Comparison of ENCODE assay signal across 1 cellular context in genomic region chr2:219175928-219176817, GRCh38.
TF ChIP-seq lines count a peak whose summit lies in the region.

No MANE protein-coding gene starts in this region.

TF ChIP-seq in K562, 482 proteins besides CTCF, POLR2A, EP300 and RAD21:
- TF ChIP-seq MCM3 (IDR thresholded peaks at IDR 0.05) (no peak), LARP7 (IDR thresholded peaks at IDR 0.05) (no peak), FOXJ2 (tag; IDR thresholded peaks at IDR 0.05) (no peak), FUS (optimal IDR thresholded peaks at IDR 0.05; ENCODE audit: low read depth, low read length) (no peak), PRPF4 (IDR thresholded peaks at IDR 0.05; ENCODE audit: insufficient read depth, low read depth, low read length, poor library complexity, severe bottlenecking) (no peak), ZNF263 (CRISPR knock-in tag; IDR thresholded peaks at IDR 0.05; ENCODE audit: borderline replicate concordance) (no peak), PREB (CRISPR knock-in tag; IDR thresholded peaks at IDR 0.05) (no peak), ZNF644 (tag; IDR thresholded peaks at IDR 0.05; ENCODE audit: low read depth) (no peak), MEF2D (tag; conservative IDR thresholded peaks at IDR 0.05; ENCODE audit: low read depth) (no peak), AFF4 (CRISPR knock-in tag; IDR thresholded peaks at IDR 0.05) (0 out of 2 replicates have a peak, but pooled peaks have one; percentile 5), PRDM10 (IDR thresholded peaks at IDR 0.05; ENCODE audit: partially characterized antibody) (peak; percentile 4), MGA (IDR thresholded peaks at IDR 0.05) (no peak), RBM39 (optimal IDR thresholded peaks at IDR 0.05; ENCODE audit: low read depth, low read length) (no peak), ZBTB7A (IDR thresholded peaks at IDR 0.05; ENCODE audit: borderline replicate concordance, control insufficient read depth, low read depth, low read length) (peak; percentile 97), SAP30 (IDR thresholded peaks at IDR 0.05; ENCODE audit: borderline replicate concordance, insufficient read depth, low read depth, low read length, poor library complexity, severe bottlenecking) (peak; percentile 22), SIN3A (IDR thresholded peaks at IDR 0.05; ENCODE audit: borderline replicate concordance in 2 of 2, control insufficient read depth in 1 of 2, low read depth in 2 of 2, low read length in 2 of 2) (peak; percentile 11 to 27; a peak in 1 of 4 replicates), C11orf30 (IDR thresholded peaks at IDR 0.05; ENCODE audit: low read depth) (no peak), SLC30A9 (CRISPR knock-in tag; IDR thresholded peaks at IDR 0.05) (no peak), HDAC1 (IDR thresholded peaks at IDR 0.05) (peak in 1 of 2 experiments; percentile 19; a peak in 1 of 4 replicates), ZNF584 (CRISPR knock-in tag; IDR thresholded peaks at IDR 0.05; ENCODE audit: low read depth) (no peak), ZNF174 (CRISPR knock-in tag; IDR thresholded peaks at IDR 0.05) (no peak), IRF1 (CRISPR knock-in tag; IDR thresholded peaks at IDR 0.05; ENCODE audit: borderline replicate concordance) (no peak), TFAP4 (CRISPR knock-in tag; IDR thresholded peaks at IDR 0.05; ENCODE audit: borderline replicate concordance) (peak; percentile 3; the same call in 1 of the 2 replicates), YY1 (IDR thresholded peaks at IDR 0.05; ENCODE audit: borderline replicate concordance in 1 of 3, control insufficient read depth in 1 of 3, extremely low read depth in 1 of 3, insufficient read depth in 3 of 3, insufficient read length in 1 of 3, insufficient replicate concordance in 2 of 3, low read depth in 1 of 3, low read length in 2 of 3) (no peak), ELF1 (tag; IDR thresholded peaks at IDR 0.05) (no peak), KLF13 (tag; IDR thresholded peaks at IDR 0.05; ENCODE audit: borderline replicate concordance, low read depth) (0 out of 2 replicates have a peak, but pooled peaks have one; percentile 9), IRF2 (CRISPR knock-in tag; IDR thresholded peaks at IDR 0.05) (no peak), ZNF175 (CRISPR knock-in tag; IDR thresholded peaks at IDR 0.05; ENCODE audit: low read depth) (no peak)
TF ChIP-seq in K562: peak in this region for 8.
